Comparison of ENCODE assay signal across 1 cellular context in the genomic region with DNA sequence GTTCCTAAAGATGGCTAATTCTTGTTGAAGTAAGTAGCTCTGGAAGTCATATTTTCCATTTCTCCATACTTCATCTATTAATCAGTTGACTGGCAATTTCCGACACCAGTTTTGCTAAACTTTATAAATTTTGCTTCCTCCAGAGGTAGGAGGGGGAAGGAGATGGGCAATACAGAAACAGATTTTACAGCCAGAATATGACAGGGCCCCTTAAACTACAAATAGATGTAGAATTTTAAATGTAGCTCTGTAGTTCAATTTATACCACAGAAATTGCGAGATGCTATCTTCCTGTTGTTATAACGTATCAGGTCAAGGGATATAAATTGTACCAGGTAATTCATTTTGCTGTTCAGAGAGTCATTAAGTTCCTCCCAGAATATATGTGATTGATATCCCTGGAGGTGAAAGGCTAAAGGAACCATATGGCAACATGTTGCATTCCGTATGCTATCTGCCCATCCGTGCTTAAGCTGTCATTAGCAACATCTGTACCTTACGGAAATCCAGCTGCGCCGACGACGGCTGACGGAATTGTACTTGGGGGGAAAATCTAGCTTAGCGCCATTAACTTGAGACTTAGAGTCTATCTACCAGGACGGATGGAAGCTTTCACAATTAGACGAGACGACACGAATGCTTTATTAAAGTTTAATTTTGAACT.
TF ChIP-seq lines count a peak whose summit lies in the region.

No MANE protein-coding gene starts in this region.

TF ChIP-seq in K562, 482 proteins besides CTCF, POLR2A, EP300 and RAD21 (continued from another document and continues in another):
- TF ChIP-seq, protein P1, sequence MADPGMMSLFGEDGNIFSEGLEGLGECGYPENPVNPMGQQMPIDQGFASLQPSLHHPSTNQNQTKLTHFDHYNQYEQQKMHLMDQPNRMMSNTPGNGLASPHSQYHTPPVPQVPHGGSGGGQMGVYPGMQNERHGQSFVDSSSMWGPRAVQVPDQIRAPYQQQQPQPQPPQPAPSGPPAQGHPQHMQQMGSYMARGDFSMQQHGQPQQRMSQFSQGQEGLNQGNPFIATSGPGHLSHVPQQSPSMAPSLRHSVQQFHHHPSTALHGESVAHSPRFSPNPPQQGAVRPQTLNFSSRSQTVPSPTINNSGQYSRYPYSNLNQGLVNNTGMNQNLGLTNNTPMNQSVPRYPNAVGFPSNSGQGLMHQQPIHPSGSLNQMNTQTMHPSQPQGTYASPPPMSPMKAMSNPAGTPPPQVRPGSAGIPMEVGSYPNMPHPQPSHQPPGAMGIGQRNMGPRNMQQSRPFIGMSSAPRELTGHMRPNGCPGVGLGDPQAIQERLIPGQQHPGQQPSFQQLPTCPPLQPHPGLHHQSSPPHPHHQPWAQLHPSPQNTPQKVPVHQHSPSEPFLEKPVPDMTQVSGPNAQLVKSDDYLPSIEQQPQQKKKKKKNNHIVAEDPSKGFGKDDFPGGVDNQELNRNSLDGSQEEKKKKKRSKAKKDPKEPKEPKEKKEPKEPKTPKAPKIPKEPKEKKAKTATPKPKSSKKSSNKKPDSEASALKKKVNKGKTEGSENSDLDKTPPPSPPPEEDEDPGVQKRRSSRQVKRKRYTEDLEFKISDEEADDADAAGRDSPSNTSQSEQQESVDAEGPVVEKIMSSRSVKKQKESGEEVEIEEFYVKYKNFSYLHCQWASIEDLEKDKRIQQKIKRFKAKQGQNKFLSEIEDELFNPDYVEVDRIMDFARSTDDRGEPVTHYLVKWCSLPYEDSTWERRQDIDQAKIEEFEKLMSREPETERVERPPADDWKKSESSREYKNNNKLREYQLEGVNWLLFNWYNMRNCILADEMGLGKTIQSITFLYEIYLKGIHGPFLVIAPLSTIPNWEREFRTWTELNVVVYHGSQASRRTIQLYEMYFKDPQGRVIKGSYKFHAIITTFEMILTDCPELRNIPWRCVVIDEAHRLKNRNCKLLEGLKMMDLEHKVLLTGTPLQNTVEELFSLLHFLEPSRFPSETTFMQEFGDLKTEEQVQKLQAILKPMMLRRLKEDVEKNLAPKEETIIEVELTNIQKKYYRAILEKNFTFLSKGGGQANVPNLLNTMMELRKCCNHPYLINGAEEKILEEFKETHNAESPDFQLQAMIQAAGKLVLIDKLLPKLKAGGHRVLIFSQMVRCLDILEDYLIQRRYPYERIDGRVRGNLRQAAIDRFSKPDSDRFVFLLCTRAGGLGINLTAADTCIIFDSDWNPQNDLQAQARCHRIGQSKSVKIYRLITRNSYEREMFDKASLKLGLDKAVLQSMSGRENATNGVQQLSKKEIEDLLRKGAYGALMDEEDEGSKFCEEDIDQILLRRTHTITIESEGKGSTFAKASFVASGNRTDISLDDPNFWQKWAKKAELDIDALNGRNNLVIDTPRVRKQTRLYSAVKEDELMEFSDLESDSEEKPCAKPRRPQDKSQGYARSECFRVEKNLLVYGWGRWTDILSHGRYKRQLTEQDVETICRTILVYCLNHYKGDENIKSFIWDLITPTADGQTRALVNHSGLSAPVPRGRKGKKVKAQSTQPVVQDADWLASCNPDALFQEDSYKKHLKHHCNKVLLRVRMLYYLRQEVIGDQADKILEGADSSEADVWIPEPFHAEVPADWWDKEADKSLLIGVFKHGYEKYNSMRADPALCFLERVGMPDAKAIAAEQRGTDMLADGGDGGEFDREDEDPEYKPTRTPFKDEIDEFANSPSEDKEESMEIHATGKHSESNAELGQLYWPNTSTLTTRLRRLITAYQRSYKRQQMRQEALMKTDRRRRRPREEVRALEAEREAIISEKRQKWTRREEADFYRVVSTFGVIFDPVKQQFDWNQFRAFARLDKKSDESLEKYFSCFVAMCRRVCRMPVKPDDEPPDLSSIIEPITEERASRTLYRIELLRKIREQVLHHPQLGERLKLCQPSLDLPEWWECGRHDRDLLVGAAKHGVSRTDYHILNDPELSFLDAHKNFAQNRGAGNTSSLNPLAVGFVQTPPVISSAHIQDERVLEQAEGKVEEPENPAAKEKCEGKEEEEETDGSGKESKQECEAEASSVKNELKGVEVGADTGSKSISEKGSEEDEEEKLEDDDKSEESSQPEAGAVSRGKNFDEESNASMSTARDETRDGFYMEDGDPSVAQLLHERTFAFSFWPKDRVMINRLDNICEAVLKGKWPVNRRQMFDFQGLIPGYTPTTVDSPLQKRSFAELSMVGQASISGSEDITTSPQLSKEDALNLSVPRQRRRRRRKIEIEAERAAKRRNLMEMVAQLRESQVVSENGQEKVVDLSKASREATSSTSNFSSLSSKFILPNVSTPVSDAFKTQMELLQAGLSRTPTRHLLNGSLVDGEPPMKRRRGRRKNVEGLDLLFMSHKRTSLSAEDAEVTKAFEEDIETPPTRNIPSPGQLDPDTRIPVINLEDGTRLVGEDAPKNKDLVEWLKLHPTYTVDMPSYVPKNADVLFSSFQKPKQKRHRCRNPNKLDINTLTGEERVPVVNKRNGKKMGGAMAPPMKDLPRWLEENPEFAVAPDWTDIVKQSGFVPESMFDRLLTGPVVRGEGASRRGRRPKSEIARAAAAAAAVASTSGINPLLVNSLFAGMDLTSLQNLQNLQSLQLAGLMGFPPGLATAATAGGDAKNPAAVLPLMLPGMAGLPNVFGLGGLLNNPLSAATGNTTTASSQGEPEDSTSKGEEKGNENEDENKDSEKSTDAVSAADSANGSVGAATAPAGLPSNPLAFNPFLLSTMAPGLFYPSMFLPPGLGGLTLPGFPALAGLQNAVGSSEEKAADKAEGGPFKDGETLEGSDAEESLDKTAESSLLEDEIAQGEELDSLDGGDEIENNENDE (IDR thresholded peaks at IDR 0.05; ENCODE audit: low read depth, low read length), result no peak
- peak; percentile 8; the same call in 1 of the 2 replicates for TF ChIP-seq ELF1 (tag; IDR thresholded peaks at IDR 0.05)
- TF ChIP-seq, protein P2, sequence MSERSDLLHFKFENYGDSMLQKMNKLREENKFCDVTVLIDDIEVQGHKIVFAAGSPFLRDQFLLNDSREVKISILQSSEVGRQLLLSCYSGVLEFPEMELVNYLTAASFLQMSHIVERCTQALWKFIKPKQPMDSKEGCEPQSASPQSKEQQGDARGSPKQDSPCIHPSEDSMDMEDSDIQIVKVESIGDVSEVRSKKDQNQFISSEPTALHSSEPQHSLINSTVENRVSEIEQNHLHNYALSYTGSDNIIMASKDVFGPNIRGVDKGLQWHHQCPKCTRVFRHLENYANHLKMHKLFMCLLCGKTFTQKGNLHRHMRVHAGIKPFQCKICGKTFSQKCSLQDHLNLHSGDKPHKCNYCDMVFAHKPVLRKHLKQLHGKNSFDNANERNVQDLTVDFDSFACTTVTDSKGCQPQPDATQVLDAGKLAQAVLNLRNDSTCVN (CRISPR knock-in tag; IDR thresholded peaks at IDR 0.05), result no peak
- TF ChIP-seq, protein P3, sequence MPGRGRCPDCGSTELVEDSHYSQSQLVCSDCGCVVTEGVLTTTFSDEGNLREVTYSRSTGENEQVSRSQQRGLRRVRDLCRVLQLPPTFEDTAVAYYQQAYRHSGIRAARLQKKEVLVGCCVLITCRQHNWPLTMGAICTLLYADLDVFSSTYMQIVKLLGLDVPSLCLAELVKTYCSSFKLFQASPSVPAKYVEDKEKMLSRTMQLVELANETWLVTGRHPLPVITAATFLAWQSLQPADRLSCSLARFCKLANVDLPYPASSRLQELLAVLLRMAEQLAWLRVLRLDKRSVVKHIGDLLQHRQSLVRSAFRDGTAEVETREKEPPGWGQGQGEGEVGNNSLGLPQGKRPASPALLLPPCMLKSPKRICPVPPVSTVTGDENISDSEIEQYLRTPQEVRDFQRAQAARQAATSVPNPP (IDR thresholded peaks at IDR 0.05; ENCODE audit: borderline replicate concordance, insufficient read depth, insufficient read length), result no peak
- TF ChIP-seq CREB1 (IDR thresholded peaks at IDR 0.05), result peak; percentile 44; the same call in 1 of the 2 replicates
- no peak; the same call in 1 of the 2 replicates for TF ChIP-seq CREB1 (CRISPR knock-in tag; IDR thresholded peaks at IDR 0.05)
- no peak for TF ChIP-seq MTA3 (IDR thresholded peaks at IDR 0.05; ENCODE audit: borderline replicate concordance)
- no peak; the same call in 1 of the 2 replicates for TF ChIP-seq ZNF347 (CRISPR knock-in tag; IDR thresholded peaks at IDR 0.05; ENCODE audit: low read depth)
- no peak for TF ChIP-seq POLR2B (IDR thresholded peaks at IDR 0.05; ENCODE audit: low read depth, partially characterized antibody)
- 0 out of 2 replicates have a peak, but pooled peaks have one; percentile 8 for TF ChIP-seq POLR2AphosphoS2 (IDR thresholded peaks at IDR 0.05; ENCODE audit: low read length)
- TF ChIP-seq, protein P4, sequence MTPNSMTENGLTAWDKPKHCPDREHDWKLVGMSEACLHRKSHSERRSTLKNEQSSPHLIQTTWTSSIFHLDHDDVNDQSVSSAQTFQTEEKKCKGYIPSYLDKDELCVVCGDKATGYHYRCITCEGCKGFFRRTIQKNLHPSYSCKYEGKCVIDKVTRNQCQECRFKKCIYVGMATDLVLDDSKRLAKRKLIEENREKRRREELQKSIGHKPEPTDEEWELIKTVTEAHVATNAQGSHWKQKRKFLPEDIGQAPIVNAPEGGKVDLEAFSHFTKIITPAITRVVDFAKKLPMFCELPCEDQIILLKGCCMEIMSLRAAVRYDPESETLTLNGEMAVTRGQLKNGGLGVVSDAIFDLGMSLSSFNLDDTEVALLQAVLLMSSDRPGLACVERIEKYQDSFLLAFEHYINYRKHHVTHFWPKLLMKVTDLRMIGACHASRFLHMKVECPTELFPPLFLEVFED (CRISPR knock-in tag; conservative IDR thresholded peaks at IDR 0.05), result no peak
- TF ChIP-seq PTTG1 (tag; IDR thresholded peaks at IDR 0.05; ENCODE audit: low read depth), result no peak
- TF ChIP-seq TGIF2 (CRISPR knock-in tag; IDR thresholded peaks at IDR 0.05), result no peak
- no peak for TF ChIP-seq ZBTB7A (IDR thresholded peaks at IDR 0.05; ENCODE audit: borderline replicate concordance, control insufficient read depth, low read depth, low read length)
- TF ChIP-seq CBFA2T2 (conservative IDR thresholded peaks at IDR 0.05), result peak; percentile 62
- TF ChIP-seq NCOA1 (IDR thresholded peaks at IDR 0.05; ENCODE audit: low read depth), result no peak
- TF ChIP-seq MIER1 (IDR thresholded peaks at IDR 0.05; ENCODE audit: low read depth), result no peak
- no peak for TF ChIP-seq ZNF707 (CRISPR knock-in tag; conservative IDR thresholded peaks at IDR 0.05)
- TF ChIP-seq ZNF41 (CRISPR knock-in tag; conservative IDR thresholded peaks at IDR 0.05), result no peak
- no peak for TF ChIP-seq ZNF586 (CRISPR knock-in tag; conservative IDR thresholded peaks at IDR 0.05)
- no peak for TF ChIP-seq FOXJ3 (CRISPR knock-in tag; IDR thresholded peaks at IDR 0.05)
- TF ChIP-seq, protein P5, sequence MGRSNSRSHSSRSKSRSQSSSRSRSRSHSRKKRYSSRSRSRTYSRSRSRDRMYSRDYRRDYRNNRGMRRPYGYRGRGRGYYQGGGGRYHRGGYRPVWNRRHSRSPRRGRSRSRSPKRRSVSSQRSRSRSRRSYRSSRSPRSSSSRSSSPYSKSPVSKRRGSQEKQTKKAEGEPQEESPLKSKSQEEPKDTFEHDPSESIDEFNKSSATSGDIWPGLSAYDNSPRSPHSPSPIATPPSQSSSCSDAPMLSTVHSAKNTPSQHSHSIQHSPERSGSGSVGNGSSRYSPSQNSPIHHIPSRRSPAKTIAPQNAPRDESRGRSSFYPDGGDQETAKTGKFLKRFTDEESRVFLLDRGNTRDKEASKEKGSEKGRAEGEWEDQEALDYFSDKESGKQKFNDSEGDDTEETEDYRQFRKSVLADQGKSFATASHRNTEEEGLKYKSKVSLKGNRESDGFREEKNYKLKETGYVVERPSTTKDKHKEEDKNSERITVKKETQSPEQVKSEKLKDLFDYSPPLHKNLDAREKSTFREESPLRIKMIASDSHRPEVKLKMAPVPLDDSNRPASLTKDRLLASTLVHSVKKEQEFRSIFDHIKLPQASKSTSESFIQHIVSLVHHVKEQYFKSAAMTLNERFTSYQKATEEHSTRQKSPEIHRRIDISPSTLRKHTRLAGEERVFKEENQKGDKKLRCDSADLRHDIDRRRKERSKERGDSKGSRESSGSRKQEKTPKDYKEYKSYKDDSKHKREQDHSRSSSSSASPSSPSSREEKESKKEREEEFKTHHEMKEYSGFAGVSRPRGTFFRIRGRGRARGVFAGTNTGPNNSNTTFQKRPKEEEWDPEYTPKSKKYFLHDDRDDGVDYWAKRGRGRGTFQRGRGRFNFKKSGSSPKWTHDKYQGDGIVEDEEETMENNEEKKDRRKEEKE (IDR thresholded peaks at IDR 0.05; ENCODE audit: borderline replicate concordance in 1 of 2, control insufficient read depth in 1 of 2, low read depth in 2 of 2, low read length in 1 of 2), result no peak
- no peak for TF ChIP-seq BCOR (IDR thresholded peaks at IDR 0.05)
- no peak for TF ChIP-seq GABPA (tag; conservative IDR thresholded peaks at IDR 0.05; ENCODE audit: low read depth)
- TF ChIP-seq, protein P6, sequence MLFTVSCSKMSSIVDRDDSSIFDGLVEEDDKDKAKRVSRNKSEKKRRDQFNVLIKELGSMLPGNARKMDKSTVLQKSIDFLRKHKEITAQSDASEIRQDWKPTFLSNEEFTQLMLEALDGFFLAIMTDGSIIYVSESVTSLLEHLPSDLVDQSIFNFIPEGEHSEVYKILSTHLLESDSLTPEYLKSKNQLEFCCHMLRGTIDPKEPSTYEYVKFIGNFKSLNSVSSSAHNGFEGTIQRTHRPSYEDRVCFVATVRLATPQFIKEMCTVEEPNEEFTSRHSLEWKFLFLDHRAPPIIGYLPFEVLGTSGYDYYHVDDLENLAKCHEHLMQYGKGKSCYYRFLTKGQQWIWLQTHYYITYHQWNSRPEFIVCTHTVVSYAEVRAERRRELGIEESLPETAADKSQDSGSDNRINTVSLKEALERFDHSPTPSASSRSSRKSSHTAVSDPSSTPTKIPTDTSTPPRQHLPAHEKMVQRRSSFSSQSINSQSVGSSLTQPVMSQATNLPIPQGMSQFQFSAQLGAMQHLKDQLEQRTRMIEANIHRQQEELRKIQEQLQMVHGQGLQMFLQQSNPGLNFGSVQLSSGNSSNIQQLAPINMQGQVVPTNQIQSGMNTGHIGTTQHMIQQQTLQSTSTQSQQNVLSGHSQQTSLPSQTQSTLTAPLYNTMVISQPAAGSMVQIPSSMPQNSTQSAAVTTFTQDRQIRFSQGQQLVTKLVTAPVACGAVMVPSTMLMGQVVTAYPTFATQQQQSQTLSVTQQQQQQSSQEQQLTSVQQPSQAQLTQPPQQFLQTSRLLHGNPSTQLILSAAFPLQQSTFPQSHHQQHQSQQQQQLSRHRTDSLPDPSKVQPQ (CRISPR knock-in tag; IDR thresholded peaks at IDR 0.05; ENCODE audit: borderline replicate concordance), result no peak
- no peak for TF ChIP-seq ZNF232 (CRISPR knock-in tag; IDR thresholded peaks at IDR 0.05)
- TF ChIP-seq CREBBP (IDR thresholded peaks at IDR 0.05; ENCODE audit: low read depth, low read length), result no peak
- TF ChIP-seq, protein P7, sequence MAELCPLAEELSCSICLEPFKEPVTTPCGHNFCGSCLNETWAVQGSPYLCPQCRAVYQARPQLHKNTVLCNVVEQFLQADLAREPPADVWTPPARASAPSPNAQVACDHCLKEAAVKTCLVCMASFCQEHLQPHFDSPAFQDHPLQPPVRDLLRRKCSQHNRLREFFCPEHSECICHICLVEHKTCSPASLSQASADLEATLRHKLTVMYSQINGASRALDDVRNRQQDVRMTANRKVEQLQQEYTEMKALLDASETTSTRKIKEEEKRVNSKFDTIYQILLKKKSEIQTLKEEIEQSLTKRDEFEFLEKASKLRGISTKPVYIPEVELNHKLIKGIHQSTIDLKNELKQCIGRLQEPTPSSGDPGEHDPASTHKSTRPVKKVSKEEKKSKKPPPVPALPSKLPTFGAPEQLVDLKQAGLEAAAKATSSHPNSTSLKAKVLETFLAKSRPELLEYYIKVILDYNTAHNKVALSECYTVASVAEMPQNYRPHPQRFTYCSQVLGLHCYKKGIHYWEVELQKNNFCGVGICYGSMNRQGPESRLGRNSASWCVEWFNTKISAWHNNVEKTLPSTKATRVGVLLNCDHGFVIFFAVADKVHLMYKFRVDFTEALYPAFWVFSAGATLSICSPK (IDR thresholded peaks at IDR 0.05; ENCODE audit: borderline replicate concordance), result no peak
